ENCODE assay signal across 1 cellular context in genomic region chr2:113126845-113127645, GRCh38.
TF ChIP-seq lines count a peak whose summit lies in the region.

IL1RN (plus strand) TSS chr2:113127598; CDS start chr2:113127625, 27 bp downstream.

TF ChIP-seq in HepG2, 621 proteins besides CTCF, POLR2A, EP300 and RAD21 (continued from another document and continues in another):
- no peak for TF ChIP-seq ZNF407 (CRISPR knock-in tag; IDR thresholded peaks at IDR 0.05; ENCODE audit: not compliant biosample characterization)
- TF ChIP-seq MYNN (CRISPR knock-in tag; IDR thresholded peaks at IDR 0.05; ENCODE audit: low read depth), result no peak
- peak; percentile 1; the same call in 1 of the 2 replicates for TF ChIP-seq ZNF784 (CRISPR knock-in tag; IDR thresholded peaks at IDR 0.05; ENCODE audit: borderline replicate concordance)
- no peak for TF ChIP-seq SOX6 (IDR thresholded peaks at IDR 0.05)
- TF ChIP-seq SOX6 (CRISPR knock-in tag; IDR thresholded peaks at IDR 0.05), result peak; percentile 99
- TF ChIP-seq KDM1A (CRISPR knock-in tag; IDR thresholded peaks at IDR 0.05), result peak; percentile 58; the same call in 1 of the 2 replicates
- TF ChIP-seq FOXA1 (IDR thresholded peaks at IDR 0.05), result peak; percentile 39; the same call in 1 of the 2 replicates
- TF ChIP-seq FOXA1 (CRISPR knock-in tag; IDR thresholded peaks at IDR 0.05), result peak; percentile 91
- TF ChIP-seq RORA (CRISPR knock-in tag; IDR thresholded peaks at IDR 0.05), result no peak
- TF ChIP-seq SP4 (CRISPR knock-in tag; IDR thresholded peaks at IDR 0.05), result peak; percentile 51; the same call in 1 of the 2 replicates
- peak; percentile 60; the same call in 1 of the 2 replicates for TF ChIP-seq ZBTB7A (CRISPR knock-in tag; IDR thresholded peaks at IDR 0.05)
- TF ChIP-seq ZNF607 (CRISPR knock-in tag; IDR thresholded peaks at IDR 0.05; ENCODE audit: borderline replicate concordance), result no peak
- peak; percentile 100 for TF ChIP-seq ONECUT2 (CRISPR knock-in tag; IDR thresholded peaks at IDR 0.05)
- no peak for TF ChIP-seq ZNF142 (CRISPR knock-in tag; IDR thresholded peaks at IDR 0.05)
- TF ChIP-seq JUNB (CRISPR knock-in tag; IDR thresholded peaks at IDR 0.05; ENCODE audit: borderline replicate concordance), result peak; percentile 74; the same call in 1 of the 2 replicates
- no peak for TF ChIP-seq ZNF577 (CRISPR knock-in tag; IDR thresholded peaks at IDR 0.05; ENCODE audit: borderline replicate concordance, low read depth)
- TF ChIP-seq TBX3 (IDR thresholded peaks at IDR 0.05; ENCODE audit: borderline replicate concordance), result peak; percentile 10; the same call in 1 of the 2 replicates
- TF ChIP-seq ZEB1 (IDR thresholded peaks at IDR 0.05; ENCODE audit: insufficient replicate concordance, low read depth), result peak; percentile 41
- TF ChIP-seq PCBP2 (optimal IDR thresholded peaks at IDR 0.05; ENCODE audit: low read depth, low read length, poor library complexity, severe bottlenecking), result no peak
- no peak for TF ChIP-seq RFX3 (CRISPR knock-in tag; IDR thresholded peaks at IDR 0.05)
- TF ChIP-seq ARNT (IDR thresholded peaks at IDR 0.05), result no peak
- TF ChIP-seq RFXANK (CRISPR knock-in tag; IDR thresholded peaks at IDR 0.05), result no peak
- no peak for TF ChIP-seq NR1H2 (CRISPR knock-in tag; IDR thresholded peaks at IDR 0.05; ENCODE audit: borderline replicate concordance, low read depth)
- TF ChIP-seq SIN3A (IDR thresholded peaks at IDR 0.05; ENCODE audit: borderline replicate concordance, low read depth, low read length), result 0 out of 2 replicates have a peak, but pooled peaks have one; percentile 20
- no peak for TF ChIP-seq EZH2 (conservative IDR thresholded peaks at IDR 0.05; ENCODE audit: low read depth, low read length)
- TF ChIP-seq SRSF4 (IDR thresholded peaks at IDR 0.05; ENCODE audit: low read depth, low read length, poor library complexity, severe bottlenecking), result no peak
- 0 out of 2 replicates have a peak, but pooled peaks have one; percentile 50 for TF ChIP-seq KMT2B (CRISPR knock-in tag; IDR thresholded peaks at IDR 0.05)
- TF ChIP-seq ZZZ3 (CRISPR knock-in tag; IDR thresholded peaks at IDR 0.05; ENCODE audit: borderline replicate concordance), result no peak
- 0 out of 2 replicates have a peak, but pooled peaks have one; percentile 18 for TF ChIP-seq NFYB (CRISPR knock-in tag; IDR thresholded peaks at IDR 0.05)
- peak; percentile 67; the same call in 1 of the 2 replicates for TF ChIP-seq GMEB1 (CRISPR knock-in tag; IDR thresholded peaks at IDR 0.05; ENCODE audit: borderline replicate concordance)
- TF ChIP-seq MED1 (CRISPR knock-in tag; IDR thresholded peaks at IDR 0.05), result peak; percentile 98
- TF ChIP-seq ZNF530 (CRISPR knock-in tag; IDR thresholded peaks at IDR 0.05; ENCODE audit: low read depth), result no peak
- no peak for TF ChIP-seq GTF3A (CRISPR knock-in tag; conservative IDR thresholded peaks at IDR 0.05)
- TF ChIP-seq PRDM15 (CRISPR knock-in tag; IDR thresholded peaks at IDR 0.05), result peak; percentile 79
- peak; percentile 92 for TF ChIP-seq ATF2 (CRISPR knock-in tag; IDR thresholded peaks at IDR 0.05)
- TF ChIP-seq E2F1 (CRISPR knock-in tag; IDR thresholded peaks at IDR 0.05), result 0 out of 2 replicates have a peak, but pooled peaks have one; percentile 44
- TF ChIP-seq TBX2 (CRISPR knock-in tag; IDR thresholded peaks at IDR 0.05; ENCODE audit: borderline replicate concordance), result peak; percentile 85
